In genomic region chr17:50145532-50146229, GRCh38 we compare ENCODE assay signal across 2 cellular contexts.
TF ChIP-seq lines count a peak whose summit lies in the region.

No MANE protein-coding gene starts in this region.

TF ChIP-seq in SK-N-SH, 30 proteins besides CTCF, POLR2A, EP300 and RAD21:
- TF ChIP-seq SIN3A (IDR thresholded peaks at IDR 0.05; ENCODE audit: borderline replicate concordance, low read depth, low read length) = no peak
- TF ChIP-seq FOSL2 (IDR thresholded peaks at IDR 0.05; ENCODE audit: borderline replicate concordance, low read depth) = no peak
- TF ChIP-seq TEAD4 (IDR thresholded peaks at IDR 0.05; ENCODE audit: borderline replicate concordance, insufficient read depth) = no peak
- TF ChIP-seq, protein P1, sequence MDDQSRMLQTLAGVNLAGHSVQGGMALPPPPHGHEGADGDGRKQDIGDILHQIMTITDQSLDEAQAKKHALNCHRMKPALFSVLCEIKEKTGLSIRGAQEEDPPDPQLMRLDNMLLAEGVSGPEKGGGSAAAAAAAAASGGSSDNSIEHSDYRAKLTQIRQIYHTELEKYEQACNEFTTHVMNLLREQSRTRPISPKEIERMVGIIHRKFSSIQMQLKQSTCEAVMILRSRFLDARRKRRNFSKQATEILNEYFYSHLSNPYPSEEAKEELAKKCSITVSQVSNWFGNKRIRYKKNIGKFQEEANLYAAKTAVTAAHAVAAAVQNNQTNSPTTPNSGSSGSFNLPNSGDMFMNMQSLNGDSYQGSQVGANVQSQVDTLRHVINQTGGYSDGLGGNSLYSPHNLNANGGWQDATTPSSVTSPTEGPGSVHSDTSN (IDR thresholded peaks at IDR 0.05) = no peak
- no peak for TF ChIP-seq TAF1 (IDR thresholded peaks at IDR 0.05; ENCODE audit: borderline replicate concordance, low read depth, low read length)
- no peak for TF ChIP-seq POLR2AphosphoS5 (IDR thresholded peaks at IDR 0.05; ENCODE audit: low read depth, low read length)
- TF ChIP-seq CHD2 (IDR thresholded peaks at IDR 0.05; ENCODE audit: low read length, partially characterized antibody) = no peak
- no peak for TF ChIP-seq RXRA (IDR thresholded peaks at IDR 0.05; ENCODE audit: borderline replicate concordance, low read depth)
- TF ChIP-seq NFIC (IDR thresholded peaks at IDR 0.05; ENCODE audit: borderline replicate concordance) = no peak
- no peak for TF ChIP-seq RCOR1 (IDR thresholded peaks at IDR 0.05; ENCODE audit: low read length)
- TF ChIP-seq FOXJ3 (CRISPR knock-in tag; IDR thresholded peaks at IDR 0.05) = no peak
- TF ChIP-seq REST (IDR thresholded peaks at IDR 0.05; ENCODE audit: low read depth, low read length) = no peak
- no peak for TF ChIP-seq RFX5 (IDR thresholded peaks at IDR 0.05; ENCODE audit: low read length)
- TF ChIP-seq YY1 (IDR thresholded peaks at IDR 0.05; ENCODE audit: low read depth) = no peak
- no peak for TF ChIP-seq IRF3 (IDR thresholded peaks at IDR 0.05; ENCODE audit: low read depth, low read length)
- no peak for TF ChIP-seq NRF1 (IDR thresholded peaks at IDR 0.05; ENCODE audit: low read depth, low read length)
- no peak for TF ChIP-seq TCF12 (IDR thresholded peaks at IDR 0.05)

TF ChIP-seq in SK-N-SH treated with all-trans-retinoic acid at 6 μM for 48 hours, 23 proteins besides CTCF, POLR2A, EP300 and RAD21:
- TF ChIP-seq, protein P2, sequence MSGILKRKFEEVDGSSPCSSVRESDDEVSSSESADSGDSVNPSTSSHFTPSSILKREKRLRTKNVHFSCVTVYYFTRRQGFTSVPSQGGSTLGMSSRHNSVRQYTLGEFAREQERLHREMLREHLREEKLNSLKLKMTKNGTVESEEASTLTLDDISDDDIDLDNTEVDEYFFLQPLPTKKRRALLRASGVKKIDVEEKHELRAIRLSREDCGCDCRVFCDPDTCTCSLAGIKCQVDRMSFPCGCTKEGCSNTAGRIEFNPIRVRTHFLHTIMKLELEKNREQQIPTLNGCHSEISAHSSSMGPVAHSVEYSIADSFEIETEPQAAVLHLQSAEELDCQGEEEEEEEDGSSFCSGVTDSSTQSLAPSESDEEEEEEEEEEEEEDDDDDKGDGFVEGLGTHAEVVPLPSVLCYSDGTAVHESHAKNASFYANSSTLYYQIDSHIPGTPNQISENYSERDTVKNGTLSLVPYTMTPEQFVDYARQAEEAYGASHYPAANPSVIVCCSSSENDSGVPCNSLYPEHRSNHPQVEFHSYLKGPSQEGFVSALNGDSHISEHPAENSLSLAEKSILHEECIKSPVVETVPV (CRISPR knock-in tag; IDR thresholded peaks at IDR 0.05) = no peak
- TF ChIP-seq PPARA (CRISPR knock-in tag; IDR thresholded peaks at IDR 0.05; ENCODE audit: borderline replicate concordance) (no peak), OSR1 (CRISPR knock-in tag; IDR thresholded peaks at IDR 0.05) (no peak), TSHZ2 (CRISPR knock-in tag; IDR thresholded peaks at IDR 0.05) (no peak), ZC3H10 (CRISPR knock-in tag; IDR thresholded peaks at IDR 0.05) (no peak), GLIS3 (CRISPR knock-in tag; IDR thresholded peaks at IDR 0.05) (no peak), PATZ1 (CRISPR knock-in tag; IDR thresholded peaks at IDR 0.05; ENCODE audit: borderline replicate concordance) (no peak), ZFP30 (CRISPR knock-in tag; IDR thresholded peaks at IDR 0.05) (no peak), POU6F1 (CRISPR knock-in tag; IDR thresholded peaks at IDR 0.05; ENCODE audit: borderline replicate concordance, low read depth) (no peak)
